Comparison of ENCODE assay signal across 22 cellular contexts in genomic region chr2:221610675-221611074, GRCh38. TPM values are rescaled to one million over a fixed set of nuclear protein-coding genes. Genes with fewer than 3 reads are reported as not detected.
DNase-seq lines count a peak whose midpoint lies in the region; ATAC-seq and TF ChIP-seq lines count a peak whose summit lies in the region.
"Had no signal": no experiment of that assay in that cellular context is flagged by ENCODE, and none has a peak within 500 bp of the region (broad histone marks: within the 10 kb centered on the region; RNA-seq: fewer than 3 reads in every experiment).

No MANE protein-coding gene starts in this region.

- no peak for ATAC-seq in GM18520 (IDR thresholded peaks at IDR 0.05; ENCODE audit: unreplicated experiment)
- ATAC-seq: GM12878, PC-3 had no signal

- H3K4me2 ChIP-seq in mammary epithelial cell (ENCODE audit: insufficient read depth, low read depth, low read length) = no peak overlapping the region
- H3K4me2 ChIP-seq: BLaER1 treated with 17β-estradiol and CSF1 and Interleukin-3, amounts not matched to agents 10 nM and 100 nM had no signal

- peaks cover 7% of the 10 kb centered on the region for H3K9me3 Mint-ChIP-seq in MCF 10A (ENCODE audit: unreplicated experiment)

- TF ChIP-seq CTCF in MCF 10A (IDR thresholded peaks at IDR 0.05; ENCODE audit: unreplicated experiment) (no peak), mammary epithelial cell (conservative IDR thresholded peaks at IDR 0.05 in 1 of 2, IDR thresholded peaks at IDR 0.05 in 1 of 2; ENCODE audit: extremely low read depth in 1 of 2, insufficient read depth in 1 of 2, low read depth in 1 of 2, low read length in 2 of 2) (no peak), tibial nerve (IDR thresholded peaks at IDR 0.05) (no peak)

- no peaks in the 10 kb centered on the region for H4K20me1 ChIP-seq in mammary epithelial cell (ENCODE audit: insufficient read depth, low read length)
- H4K20me1 ChIP-seq: BLaER1 treated with 17β-estradiol and CSF1 and Interleukin-3, amounts not matched to agents 10 nM and 100 nM had no signal

- H3K4me3 Mint-ChIP-seq in MCF 10A (ENCODE audit: unreplicated experiment) = peak overlapping the region; percentile 58
- H3K4me3 Mint-ChIP-seq: CD8-positive, alpha-beta memory T cell had no signal

- H3K27me3 ChIP-seq in mammary epithelial cell (ENCODE audit: insufficient read depth, low read length) = no peaks in the 10 kb centered on the region
- H3K27me3 ChIP-seq in tibial nerve = no peaks in the 10 kb centered on the region
- H3K27me3 ChIP-seq: BLaER1 treated with 17β-estradiol and CSF1 and Interleukin-3, amounts not matched to agents 10 nM and 100 nM; SJSA1 had no signal

- H3K4me1 ChIP-seq in mammary epithelial cell (ENCODE audit: insufficient read depth, low read length) (no peaks in the 10 kb centered on the region), tibial nerve (no peaks in the 10 kb centered on the region)
- H3K4me1 ChIP-seq: BLaER1 treated with 17β-estradiol and CSF1 and Interleukin-3, amounts not matched to agents 10 nM and 100 nM; SJSA1 had no signal

- H3K4me1 Mint-ChIP-seq in MCF 10A (ENCODE audit: insufficient read depth, unreplicated experiment) = peaks cover 29% of the 10 kb centered on the region
- H3K4me1 Mint-ChIP-seq: CD8-positive, alpha-beta memory T cell had no signal

- peaks cover 6% of the 10 kb centered on the region for H3K36me3 Mint-ChIP-seq in MCF 10A (ENCODE audit: insufficient read depth, unreplicated experiment)

- TF ChIP-seq POLR2A in tibial nerve (IDR thresholded peaks at IDR 0.05) = no peak

- CTCF ChIA-PET in MCF 10A (lab: Yijun Ruan, JAX) = no interaction called here
- CTCF ChIA-PET in mammary epithelial cell (lab: Charles Lee; ENCODE audit: low non-redundant PET) = no interaction called here

- H3K27ac ChIP-seq in mammary epithelial cell (ENCODE audit: insufficient read depth, low read depth, low read length) (no peak overlapping the region), angular gyrus (ENCODE audit: low read depth, low read length) (peak overlapping the region; percentile 51), tibial nerve (peak overlapping the region in 1 of 4 donors; percentile 37)
- H3K27ac ChIP-seq: BLaER1 treated with 17β-estradiol and CSF1 and Interleukin-3, amounts not matched to agents 10 nM and 100 nM; RWPE1; SJSA1 had no signal

- BruUV-seq in MCF 10A (replicated peaks; lab: Mats Ljungman, UMichigan) (no TSS peak), mammary epithelial cell (replicated peaks; lab: Mats Ljungman, UMichigan) (no TSS peak)

- H3K27ac Mint-ChIP-seq in MCF 10A (ENCODE audit: low read depth, unreplicated experiment) = peak overlapping the region; percentile 67

- POLR2A ChIA-PET in MCF 10A (lab: Yijun Ruan, JAX) = interaction anchor here (1.0 kb wide), 1 partner anchor 170 kb away, joined by 4 read pairs; no protein-coding TSS in a partner anchor

- H3K4me3 ChIP-seq in mammary epithelial cell (replicated peaks in 1 of 3; ENCODE audit: insufficient read depth in 1 of 3, low read depth in 2 of 3, low read length in 3 of 3) (no peak overlapping the region), tibial nerve (no peak overlapping the region)
- H3K4me3 ChIP-seq: BLaER1 treated with 17β-estradiol and CSF1 and Interleukin-3, amounts not matched to agents 10 nM and 100 nM; GM12878; SJSA1 had no signal

- no peaks in the 10 kb centered on the region for H3K27me3 Mint-ChIP-seq in MCF 10A (ENCODE audit: insufficient read depth, unreplicated experiment)

- H3K9me3 ChIP-seq in mammary epithelial cell (replicated peaks; ENCODE audit: insufficient read depth, low read length) (no peaks in the 10 kb centered on the region), tibial nerve (no peaks in the 10 kb centered on the region)
- H3K9me3 ChIP-seq: BLaER1 treated with 17β-estradiol and CSF1 and Interleukin-3, amounts not matched to agents 10 nM and 100 nM; SJSA1 had no signal

- H3K9ac ChIP-seq in mammary epithelial cell (ENCODE audit: insufficient read depth, low read length) = no peak overlapping the region
- H3K9ac ChIP-seq: BLaER1 treated with 17β-estradiol and CSF1 and Interleukin-3, amounts not matched to agents 10 nM and 100 nM had no signal

- intact Hi-C loops in MCF 10A (cut with micrococcal nuclease) (no loop called here), mammary epithelial cell (cut with micrococcal nuclease) (no loop called here)

- no peak overlapping the region for H2AFZ ChIP-seq in mammary epithelial cell (ENCODE audit: low read depth, low read length)

- H3K36me3 ChIP-seq in mammary epithelial cell (ENCODE audit: insufficient read depth, low read length) = no peaks in the 10 kb centered on the region
- no peaks in the 10 kb centered on the region for H3K36me3 ChIP-seq in tibial nerve
- H3K36me3 ChIP-seq: BLaER1 treated with 17β-estradiol and CSF1 and Interleukin-3, amounts not matched to agents 10 nM and 100 nM; SJSA1 had no signal

- H3K79me2 ChIP-seq in mammary epithelial cell (ENCODE audit: insufficient read depth, low read length) = no peaks in the 10 kb centered on the region

- dilution Hi-C loops in mammary epithelial cell (cut with HindIII; ENCODE audit: low sequenced_read_pairs) = no loop called here

- WGBS in mammary epithelial cell (ENCODE audit: low coverage, missing lambda C conversion rate) = 74% methylated on average over 4 of the region's 8 CpGs
- WGBS in tibial nerve, 2 donors = 73 to 74% methylated on average over 8 of the region's 8 CpGs

- peak; percentile 22 to 49 for TF ChIP-seq EP300 in tibial nerve (IDR thresholded peaks at IDR 0.05)

- DNase-seq in MCF 10A (ENCODE audit: unreplicated experiment) (no peak), mammary epithelial cell (no peak), mucosa of gallbladder (ENCODE audit: low spot score) (peak; percentile 21), tibial nerve (ENCODE audit: low spot score in 2 of 2) (no peak), foreskin melanocyte (no peak), midbrain (lab: John Stamatoyannopoulos, UW) (no peak)
- DNase-seq: CD8-positive, alpha-beta memory T cell; GDM1; H7; IMR-90; Karpas-422; NCI-H1105 treated with DMSO at 0.1 percent for 48 hours; NCI-H187; NCI-H345; NCI-H526; PC-3 had no signal

- in situ Hi-C loops in mammary epithelial cell (cut with MboI; ENCODE audit: low sequenced_read_pairs in 2 of 2) = loop anchor here in 1 of 2 donors (25.0 kb wide), 1 partner anchor 352 kb away; no protein-coding TSS in a partner anchor

RNA-seq across cellular contexts. Expression of gene EPHA4, which starts 38.6 kb away (rescaled TPM):
- total RNA-seq in MCF 10A (2022) (1.9 and 2.0 TPM in 2 replicates), mammary epithelial cell (10 to 100 TPM in 1 of 2 donors, 1 to 10 TPM in 1; 3.9 to 55.5 TPM), mucosa of gallbladder (9.0 TPM), tibial nerve (10 to 100 TPM; 10.2 to 42.2 (median 20.6) TPM)
- 2.0 TPM for polyA plus RNA-seq in mammary epithelial cell
- polyA minus RNA-seq in mammary epithelial cell = 11.3 TPM
